10 cellular contexts compared by ENCODE assay signal in genomic region chr3:15180042-15180611, GRCh38. TPM values are rescaled to one million over a fixed set of nuclear protein-coding genes. Genes with fewer than 3 reads are reported as not detected.
DNase-seq lines count a peak whose midpoint lies in the region; ATAC-seq and TF ChIP-seq lines count a peak whose summit lies in the region.
"Had no signal": no experiment of that assay in that cellular context is flagged by ENCODE, and none has a peak within 500 bp of the region (broad histone marks: within the 10 kb centered on the region; RNA-seq: fewer than 3 reads in every experiment).

No MANE protein-coding gene starts in this region.

- H3K27me3 Mint-ChIP-seq in activated naive CD8-positive, alpha-beta T cell treated with anti-CD3 and anti-CD28 coated beads, Interleukin-2, amount 50 U/mL, for 24 hours = peaks cover 14% of the 10 kb centered on the region
- peaks cover 25 to 45% of the 10 kb centered on the region in 2 donors for H3K27me3 Mint-ChIP-seq in natural killer cell (ENCODE audit: low read depth in 2 of 2)

- H3K4me1 Mint-ChIP-seq in activated naive CD8-positive, alpha-beta T cell treated with anti-CD3 and anti-CD28 coated beads, Interleukin-2, amount 50 U/mL, for 24 hours = peaks cover 12% of the 10 kb centered on the region
- no peaks in the 10 kb centered on the region for H3K4me1 Mint-ChIP-seq in natural killer cell

- no peaks in the 10 kb centered on the region for H3K36me3 Mint-ChIP-seq in activated naive CD8-positive, alpha-beta T cell treated with anti-CD3 and anti-CD28 coated beads, Interleukin-2, amount 50 U/mL, for 24 hours (ENCODE audit: low read depth)
- no peaks in the 10 kb centered on the region for H3K36me3 Mint-ChIP-seq in natural killer cell

- ATAC-seq in GM18502 (IDR thresholded peaks at IDR 0.05; ENCODE audit: poor library complexity, unreplicated experiment) (peak; percentile 69), GM19468 (IDR thresholded peaks at IDR 0.05; ENCODE audit: extremely low read depth, unreplicated experiment) (peak; percentile 59), HG03064 (IDR thresholded peaks at IDR 0.05; ENCODE audit: low read depth, unreplicated experiment) (peak; percentile 56), natural killer cell (no peak)
- peak; percentile 40 for ATAC-seq in activated naive CD8-positive, alpha-beta T cell treated with anti-CD3 and anti-CD28 coated beads, Interleukin-2, amount 50 U/mL, for 24 hours

- no peaks in the 10 kb centered on the region for H3K9me3 Mint-ChIP-seq in activated naive CD8-positive, alpha-beta T cell treated with anti-CD3 and anti-CD28 coated beads, Interleukin-2, amount 50 U/mL, for 24 hours
- no peaks in the 10 kb centered on the region for H3K9me3 Mint-ChIP-seq in natural killer cell

- intact Hi-C loops in natural killer cell (cut with micrococcal nuclease) = no loop called here

- no peak overlapping the region for H3K27ac Mint-ChIP-seq in activated naive CD8-positive, alpha-beta T cell treated with anti-CD3 and anti-CD28 coated beads, Interleukin-2, amount 50 U/mL, for 24 hours
- H3K27ac Mint-ChIP-seq in natural killer cell = no peak overlapping the region

- H3K4me3 Mint-ChIP-seq in activated naive CD8-positive, alpha-beta T cell treated with anti-CD3 and anti-CD28 coated beads, Interleukin-2, amount 50 U/mL, for 24 hours = no peak overlapping the region
- H3K4me3 Mint-ChIP-seq in natural killer cell = no peak overlapping the region

- no peak for DNase-seq in activated naive CD8-positive, alpha-beta T cell treated with anti-CD3 and anti-CD28 coated beads, Interleukin-2, amount 50 U/mL, for 24 hours
- no peak for DNase-seq in HPDE6-E6E7 (ENCODE audit: extremely low spot score)
- no peak for DNase-seq in natural killer cell
- DNase-seq in NCI-H1092 (lab: John Stamatoyannopoulos, UW) = no peak
- no peak for DNase-seq in NCI-H345 treated with DMSO at 0.1 percent for 48 hours (lab: John Stamatoyannopoulos, UW; ENCODE audit: unreplicated experiment)
- DNase-seq: activated naive CD4-positive, alpha-beta T cell treated with anti-CD3 and anti-CD28 coated beads, Interleukin-2, amount 50 U/mL, for 16 hours; Caco-2 had no signal

- no peak for TF ChIP-seq CTCF in natural killer cell (IDR thresholded peaks at IDR 0.05)

RNA-seq across cellular contexts. Expression of gene CAPN7, which starts 25.9 kb away (rescaled TPM):
- 10 to 100 TPM; 35.3 to 59.9 (median 52.8) TPM for total RNA-seq in natural killer cell

Comparison
In these comparisons a context has a peak if more than half of its experiments do, and no peak if none do; other contexts are left out.
1. ATAC-seq: peak in GM18502 (single experiment), GM19468 (single experiment), HG03064 (single experiment) and activated naive CD8-positive, alpha-beta T cell treated with anti-CD3 and anti-CD28 coated beads, Interleukin-2, amount 50 U/mL, for 24 hours (single experiment); none in natural killer cell (0 of 3).